16 cellular contexts compared by ENCODE assay signal in genomic region chr2:156826342-156826933, GRCh38.
A peak's percentile ranks its signal among the peaks of the same experiment; 100 is the strongest.
DNase-seq lines count a peak whose midpoint lies in the region; ATAC-seq, FAIRE-seq and TF ChIP-seq lines count a peak whose summit lies in the region.
"Had no signal": no experiment of that assay in that cellular context is flagged by ENCODE, and none has a peak within 500 bp of the region (broad histone marks: within the 10 kb centered on the region; RNA-seq: fewer than 3 reads in every experiment).

No MANE protein-coding gene starts in this region.

- FAIRE-seq in endometrium (lab: Jason Lieb, UNC) (peak; percentile 95), GM12892 (lab: Jason Lieb, UNC) (no peak)
- FAIRE-seq: H1, TTC549 had no signal

- ATAC-seq in HG03039 (IDR thresholded peaks at IDR 0.05; ENCODE audit: unreplicated experiment), result no peak
- ATAC-seq: mucosa of descending colon had no signal

- peak; percentile 38 for DNase-seq in AG20443 (ENCODE audit: low spot score)
- peak; percentile 11 for DNase-seq in NCI-H226
- peak; percentile 71 for DNase-seq in myocyte (ENCODE audit: low read depth)
- DNase-seq in GM12892 (ENCODE audit: insufficient read length), result no peak
- no peak for DNase-seq in NCI-H1417 (lab: John Stamatoyannopoulos, UW)
- no peak for DNase-seq in RPMI8226
- DNase-seq: activated naive CD4-positive, alpha-beta T cell treated with anti-CD3 and anti-CD28 coated beads for 36 hours; immature natural killer cell; mucosa of descending colon; NCI-H2081 treated with DMSO at 0.1 percent for 48 hours; NK-92 treated with Interleukin-12 subunit alpha and Interleukin-12 subunit beta, amount 100 ng/mL, for 24 hours; posterior cingulate gyrus had no signal

- no peak for TF ChIP-seq POLR2A in GM12892 (IDR thresholded peaks at IDR 0.05; ENCODE audit: low read depth, low read length)

Comparison
In these comparisons a context has a peak if more than half of its experiments do, and no peak if none do; other contexts are left out.
1. DNase-seq: peak in AG20443 (single experiment), NCI-H226 (single experiment) and myocyte (single experiment); none in GM12892 (single experiment), NCI-H1417 (0 of 3) and RPMI8226 (single experiment).